8 cellular contexts compared by ENCODE assay signal in genomic region chr4:48173055-48173991, GRCh38. TPM values are rescaled to one million over a fixed set of nuclear protein-coding genes. Genes with fewer than 3 reads are reported as not detected.
DNase-seq lines count a peak whose midpoint lies in the region; ATAC-seq and TF ChIP-seq lines count a peak whose summit lies in the region.

No MANE protein-coding gene starts in this region.

- in situ Hi-C loops in mammary epithelial cell (cut with MboI; ENCODE audit: low sequenced_read_pairs in 2 of 2): no loop called here

- ATAC-seq in GM21390 (IDR thresholded peaks at IDR 0.05; ENCODE audit: unreplicated experiment): peak; percentile 63
- peak; percentile 59 for ATAC-seq in HG03571 (IDR thresholded peaks at IDR 0.05; ENCODE audit: unreplicated experiment)
- ATAC-seq in aorta (ENCODE audit: low FRiP score): no peak

- H3K9me3 Mint-ChIP-seq in osteocyte (ENCODE audit: unreplicated experiment): peaks cover 5% of the 10 kb centered on the region

- no TSS peak for BruUV-seq in mammary epithelial cell (replicated peaks; lab: Mats Ljungman, UMichigan)

- no peaks in the 10 kb centered on the region for H3K36me3 ChIP-seq in mammary epithelial cell (ENCODE audit: insufficient read depth, low read length)
- no peaks in the 10 kb centered on the region for H3K36me3 ChIP-seq in aorta (ENCODE audit: control insufficient read depth in 1 of 2, insufficient read depth in 2 of 2, low read length in 1 of 2)

- H3K79me2 ChIP-seq in mammary epithelial cell (ENCODE audit: insufficient read depth, low read length): no peaks in the 10 kb centered on the region

- H3K4me1 ChIP-seq in mammary epithelial cell (ENCODE audit: insufficient read depth, low read length) (peaks cover 19% of the 10 kb centered on the region), aorta (ENCODE audit: control insufficient read depth in 1 of 2, insufficient read depth in 2 of 2, low read length in 2 of 2) (no peaks in the 10 kb centered on the region)

- no peak overlapping the region for H3K4me3 Mint-ChIP-seq in osteocyte (ENCODE audit: unreplicated experiment)

- H3K27ac Mint-ChIP-seq in osteocyte (ENCODE audit: unreplicated experiment): peak overlapping the region; percentile 89

- H3K4me1 Mint-ChIP-seq in osteocyte (ENCODE audit: unreplicated experiment): peaks cover 25% of the 10 kb centered on the region

- H3K9me3 ChIP-seq in mammary epithelial cell (replicated peaks; ENCODE audit: insufficient read depth, low read length) (no peaks in the 10 kb centered on the region), aorta (ENCODE audit: control insufficient read depth, low read length) (no peaks in the 10 kb centered on the region)

- H3K27ac ChIP-seq in mammary epithelial cell (ENCODE audit: insufficient read depth, low read depth, low read length): peak overlapping the region; percentile 5
- no peak overlapping the region for H3K27ac ChIP-seq in aorta (ENCODE audit: low read depth in 1 of 2, low read length in 2 of 2)

- CTCF ChIA-PET in mammary epithelial cell (lab: Charles Lee; ENCODE audit: low non-redundant PET): interaction anchor here (0.7 kb wide), 2 partner anchors 102 to 125 kb away, joined by 3 to 7 read pairs; no protein-coding TSS in a partner anchor

- H3K27me3 Mint-ChIP-seq in osteocyte (ENCODE audit: unreplicated experiment): no peaks in the 10 kb centered on the region

- H3K4me2 ChIP-seq in mammary epithelial cell (ENCODE audit: insufficient read depth, low read depth, low read length): no peak overlapping the region

- dilution Hi-C loops in mammary epithelial cell (cut with HindIII; ENCODE audit: low sequenced_read_pairs): no loop called here

- H3K27me3 ChIP-seq in mammary epithelial cell (ENCODE audit: insufficient read depth, low read length) (no peaks in the 10 kb centered on the region), aorta (ENCODE audit: control insufficient read depth in 1 of 2, insufficient read depth in 2 of 2, low read length in 1 of 2) (no peaks in the 10 kb centered on the region)

- H3K36me3 Mint-ChIP-seq in osteocyte (ENCODE audit: unreplicated experiment): no peaks in the 10 kb centered on the region

- H2AFZ ChIP-seq in mammary epithelial cell (ENCODE audit: low read depth, low read length): peak overlapping the region; percentile 82

- intact Hi-C loops in mammary epithelial cell (cut with micrococcal nuclease) (no loop called here), aorta (cut with DNase I) (no loop called here)

- H4K20me1 ChIP-seq in mammary epithelial cell (ENCODE audit: insufficient read depth, low read length): no peaks in the 10 kb centered on the region

- no peak for TF ChIP-seq CTCF in mammary epithelial cell (conservative IDR thresholded peaks at IDR 0.05 in 1 of 2, IDR thresholded peaks at IDR 0.05 in 1 of 2; ENCODE audit: extremely low read depth in 1 of 2, insufficient read depth in 1 of 2, low read depth in 1 of 2, low read length in 2 of 2)
- no peak for TF ChIP-seq CTCF in osteocyte (IDR thresholded peaks at IDR 0.05)

- H3K4me3 ChIP-seq in mammary epithelial cell (replicated peaks in 1 of 3; ENCODE audit: insufficient read depth in 1 of 3, low read depth in 2 of 3, low read length in 3 of 3) (no peak overlapping the region), aorta (ENCODE audit: low read length in 2 of 2) (no peak overlapping the region)

- H3K9ac ChIP-seq in mammary epithelial cell (ENCODE audit: insufficient read depth, low read length): no peak overlapping the region

- DNase-seq in DMS53 (lab: John Stamatoyannopoulos, UW) (peak; percentile 80), mammary epithelial cell (peak; percentile 85), osteocyte (ENCODE audit: extremely low spot score, unreplicated experiment) (no peak), NCI-H1694 treated with DMSO at 0.1 percent for 48 hours (lab: John Stamatoyannopoulos, UW) (no peak), NCI-H510A treated with DMSO at 0.1 percent for 48 hours (lab: John Stamatoyannopoulos, UW) (no peak), aorta (no peak)

- 82% methylated on average over 6 of the region's 6 CpGs for WGBS in mammary epithelial cell (ENCODE audit: low coverage, missing lambda C conversion rate)
- 70 to 76% methylated on average over 6 of the region's 6 CpGs for WGBS in aorta, 2 donors

RNA-seq across cellular contexts. Expression of gene TXK, which starts 39.3 kb away (rescaled TPM):
- under 1 TPM in 1 of 2 donors, not detected in 1; 0.17 TPM for total RNA-seq in mammary epithelial cell
- not detected for polyA plus RNA-seq in mammary epithelial cell
- not detected for polyA minus RNA-seq in mammary epithelial cell
- total RNA-seq in osteocyte: not detected in 2 replicates
- 1 to 10 TPM; 2.3 to 6.8 TPM for total RNA-seq in aorta
- polyA plus RNA-seq in aorta: 1 to 10 TPM in 1 of 2 donors, under 1 TPM in 1; 0.87 to 1.4 TPM

Comparison
In these comparisons a context has a peak if more than half of its experiments do, and no peak if none do; other contexts are left out.
1. DNase-seq: peak in DMS53 (single experiment) and mammary epithelial cell (single experiment); none in osteocyte (single experiment), NCI-H1694 treated with DMSO at 0.1 percent for 48 hours (single experiment), NCI-H510A treated with DMSO at 0.1 percent for 48 hours (single experiment) and aorta (0 of 2).